1 cellular context compared by ENCODE assay signal in the genomic region with DNA sequence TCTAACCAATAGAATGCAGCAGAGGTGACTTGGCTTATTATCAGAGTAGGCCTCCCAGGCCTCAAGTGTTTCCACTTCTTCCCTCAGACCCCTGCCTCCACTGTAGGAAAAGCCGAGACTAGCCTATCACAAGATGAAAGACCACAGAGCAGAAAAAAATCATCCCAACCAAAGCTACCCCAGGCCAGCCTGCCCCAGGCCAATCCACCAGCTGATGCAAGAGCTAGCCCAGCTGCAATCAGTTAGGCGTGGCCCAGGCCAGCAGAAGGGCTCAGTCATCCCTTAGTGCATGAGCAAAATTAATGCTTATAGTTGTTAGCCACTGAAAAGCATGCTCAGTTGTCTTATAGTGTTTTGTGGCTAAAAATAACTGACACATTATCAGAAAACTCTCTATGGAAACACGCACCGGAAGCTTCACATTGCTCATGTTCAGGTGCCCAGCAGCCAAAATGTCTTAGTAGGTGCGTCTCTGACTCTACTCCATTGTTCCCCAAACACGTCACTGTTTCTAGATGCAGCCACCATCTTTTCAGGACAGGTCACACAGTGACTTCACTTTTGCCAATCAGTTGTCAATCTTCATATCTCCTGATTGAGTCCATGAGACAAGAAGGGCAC.
TF ChIP-seq lines count a peak whose summit lies in the region.

No MANE protein-coding gene starts in this region.

TF ChIP-seq in H1, 55 proteins besides CTCF, POLR2A, EP300 and RAD21:
- no peak for TF ChIP-seq BRCA1 (IDR thresholded peaks at IDR 0.05; ENCODE audit: low read depth, low read length)
- TF ChIP-seq EZH2 (IDR thresholded peaks at IDR 0.05; ENCODE audit: low read depth, low read length, severe bottlenecking), result no peak
- TF ChIP-seq RNF2 (IDR thresholded peaks at IDR 0.05; ENCODE audit: borderline replicate concordance, low read depth, low read length, missing control alignments, poor library complexity, severe bottlenecking), result no peak
- no peak for TF ChIP-seq CBX8 (IDR thresholded peaks at IDR 0.05; ENCODE audit: borderline replicate concordance, low read depth, low read length)
- no peak for TF ChIP-seq TEAD4 (IDR thresholded peaks at IDR 0.05; ENCODE audit: low read depth, low read length)
- no peak for TF ChIP-seq TAF1 (IDR thresholded peaks at IDR 0.05; ENCODE audit: low read depth, low read length)
